In the genomic region with DNA sequence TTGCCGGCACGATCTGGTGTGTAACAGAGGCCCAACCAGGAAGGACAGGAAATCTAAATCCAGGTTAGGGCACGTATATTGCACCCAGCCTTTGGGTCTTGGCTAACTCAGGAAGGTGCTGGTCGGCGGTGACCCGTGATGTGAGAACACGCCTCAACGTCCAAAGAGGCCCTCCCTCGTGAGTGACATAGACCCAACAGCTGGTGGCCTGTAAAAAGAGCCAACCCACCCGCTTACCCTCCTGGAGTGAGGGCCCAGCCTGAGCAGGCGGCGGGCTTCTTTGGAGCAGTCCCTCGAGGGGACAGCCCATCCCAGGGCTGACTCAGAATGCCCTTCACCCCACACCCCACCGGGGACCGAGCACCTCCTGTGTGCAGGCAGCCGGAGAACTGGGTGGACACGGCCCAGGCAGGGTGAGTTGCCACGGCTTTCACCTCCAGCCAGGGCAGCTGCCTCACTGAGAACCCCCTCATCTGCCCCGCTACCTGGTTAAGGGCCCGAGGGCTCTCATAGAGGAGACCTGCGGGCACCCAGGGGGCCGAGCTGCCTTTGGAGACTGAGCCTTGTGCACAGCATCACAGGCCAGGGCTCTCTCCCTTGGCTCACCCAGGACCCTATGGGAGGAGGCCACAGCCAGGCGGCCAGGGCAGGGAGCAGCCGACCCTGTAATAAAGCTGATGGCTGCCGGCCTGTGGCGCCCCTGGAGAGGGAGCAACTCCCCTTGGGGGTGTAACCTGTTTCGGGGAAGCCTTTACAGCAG, we compare ENCODE assay signal across 21 cellular contexts. TPM values are rescaled to one million over a fixed set of nuclear protein-coding genes. Genes with fewer than 3 reads are reported as not detected.
DNase-seq lines count a peak whose midpoint lies in the region; ATAC-seq, FAIRE-seq and TF ChIP-seq lines count a peak whose summit lies in the region.
"Had no signal": no experiment of that assay in that cellular context is flagged by ENCODE, and none has a peak within 500 bp of the region (broad histone marks: within the 10 kb centered on the region; RNA-seq: fewer than 3 reads in every experiment).

No MANE protein-coding gene starts in this region.

- ATAC-seq in GM23338, result peak; percentile 69
- no peak for ATAC-seq in natural killer cell
- ATAC-seq: T-cell had no signal

- no peaks in the 10 kb centered on the region for H3K27me3 ChIP-seq in GM23338 (ENCODE audit: insufficient read depth)
- no peaks in the 10 kb centered on the region for H3K27me3 ChIP-seq in effector memory CD4-positive, alpha-beta T cell (replicated peaks; ENCODE audit: control insufficient read depth, insufficient read depth, low read length, poor library complexity, severe bottlenecking)
- H3K27me3 ChIP-seq: adrenal gland, heart right ventricle had no signal

- POLR2A ChIA-PET in RWPE1 (lab: Yijun Ruan, JAX; ENCODE audit: low non-redundant PET), result no interaction called here

- no peaks in the 10 kb centered on the region for H3K9me3 ChIP-seq in kidney (ENCODE audit: control insufficient read depth in 1 of 2, low read length in 2 of 2)
- no peaks in the 10 kb centered on the region for H3K9me3 ChIP-seq in effector memory CD4-positive, alpha-beta T cell (ENCODE audit: control insufficient read depth, low read length)
- H3K9me3 ChIP-seq: adrenal gland, heart right ventricle had no signal

- no peaks in the 10 kb centered on the region for H3K36me3 ChIP-seq in GM23338 (ENCODE audit: insufficient read depth)
- H3K36me3 ChIP-seq in kidney (ENCODE audit: control insufficient read depth in 1 of 2, insufficient read depth in 2 of 2, low read length in 2 of 2), result no peaks in the 10 kb centered on the region
- no peaks in the 10 kb centered on the region for H3K36me3 ChIP-seq in effector memory CD4-positive, alpha-beta T cell (ENCODE audit: control insufficient read depth, insufficient read depth, low read length)
- H3K36me3 ChIP-seq: adrenal gland, heart right ventricle had no signal

- H3K4me1 ChIP-seq in GM23338 (ENCODE audit: insufficient read depth), result no peaks in the 10 kb centered on the region; the same call in 1 of the 2 replicates
- H3K4me1 ChIP-seq in kidney (ENCODE audit: control insufficient read depth in 1 of 2, insufficient read depth in 1 of 2, low read depth in 1 of 2, low read length in 2 of 2), result peaks cover 10 to 22% of the 10 kb centered on the region in 2 donors
- H3K4me1 ChIP-seq in effector memory CD4-positive, alpha-beta T cell (ENCODE audit: control insufficient read depth, insufficient read depth, low read length, poor library complexity, severe bottlenecking), result peaks cover 1% of the 10 kb centered on the region

- H3K36me3 Mint-ChIP-seq in GM23338 (ENCODE audit: low read depth) (no peaks in the 10 kb centered on the region; the same call in 2 of the 3 replicates), natural killer cell (no peaks in the 10 kb centered on the region)

- no peak for TF ChIP-seq POLR2A in erythroblast (IDR thresholded peaks at IDR 0.05; ENCODE audit: low read length)

- H3K27ac ChIP-seq in GM23338 (ENCODE audit: low read depth), result no peak overlapping the region
- peak overlapping the region; percentile 9; the same call in 1 of the 2 replicates for H3K27ac ChIP-seq in RWPE1
- H3K27ac ChIP-seq in kidney (ENCODE audit: low read depth in 2 of 2, low read length in 2 of 2), result no peak overlapping the region
- no peak overlapping the region for H3K27ac ChIP-seq in effector memory CD4-positive, alpha-beta T cell (ENCODE audit: insufficient read depth, low read length, poor library complexity, severe bottlenecking)
- H3K27ac ChIP-seq: adrenal gland had no signal

- TF ChIP-seq CTCF in GM23338 (conservative IDR thresholded peaks at IDR 0.05; ENCODE audit: low read depth in 2 of 2) (no peak), RWPE1 (conservative IDR thresholded peaks at IDR 0.05; ENCODE audit: low read depth) (no peak), kidney (IDR thresholded peaks at IDR 0.05; ENCODE audit: borderline replicate concordance, extremely low read depth, insufficient read depth) (no peak), natural killer cell (IDR thresholded peaks at IDR 0.05) (no peak)

- no peaks in the 10 kb centered on the region for H3K9me3 Mint-ChIP-seq in GM23338
- no peaks in the 10 kb centered on the region for H3K9me3 Mint-ChIP-seq in natural killer cell
- H3K9me3 Mint-ChIP-seq: CD8-positive, alpha-beta memory T cell; central memory CD8-positive, alpha-beta T cell; immature natural killer cell; T-cell had no signal

- H3K9me2 ChIP-seq in GM23338 (ENCODE audit: insufficient read depth), result no peaks in the 10 kb centered on the region

- no peak for FAIRE-seq in kidney (lab: Jason Lieb, UNC)

- DNase-seq in GM23338 (ENCODE audit: low spot score) (no peak), RWPE1 (ENCODE audit: low spot score) (no peak), kidney (peak; percentile 65), posterior vena cava (ENCODE audit: low spot score) (peak; percentile 64), NCI-H1930 (lab: John Stamatoyannopoulos, UW) (no peak), erythroblast (lab: John Stamatoyannopoulos, UW) (no peak), natural killer cell (no peak)
- DNase-seq in effector memory CD4-positive, alpha-beta T cell, result no peak
- DNase-seq: activated CD8-positive, alpha-beta memory T cell treated with anti-CD3 and anti-CD28 coated beads, Interleukin-2, amount 50 U/mL, for 48 hours; activated gamma-delta T cell treated with Interleukin-2 at 50 U/mL for 16 hours; adrenal gland; heart right ventricle; immature natural killer cell; KBM-7; MV-4-11; NCI-H2029; NCI-H510A; stimulated activated CD4-positive, alpha-beta T cell treated with anti-CD3 and anti-CD28 coated beads, Interleukin-4, amount 100 ng/mL, for 4 hours; T-cell had no signal

- intact Hi-C loops in kidney (cut with DNase I) (no loop called here), posterior vena cava (cut with DNase I) (no loop called here), natural killer cell (cut with micrococcal nuclease) (no loop called here)

- H3K27me3 Mint-ChIP-seq in GM23338 (ENCODE audit: insufficient read depth, low read depth, poor library complexity) (peaks cover 2% of the 10 kb centered on the region), natural killer cell (ENCODE audit: low read depth in 2 of 2) (no peaks in the 10 kb centered on the region)
- H3K27me3 Mint-ChIP-seq: CD8-positive, alpha-beta memory T cell; central memory CD8-positive, alpha-beta T cell; T-cell had no signal

- H3K9ac ChIP-seq in kidney (ENCODE audit: low read length in 2 of 2), result no peak overlapping the region

- H3K4me2 ChIP-seq in GM23338, result no peak overlapping the region

- CTCF ChIA-PET in RWPE1 (lab: Yijun Ruan, JAX), result no interaction called here

- H3F3A ChIP-seq in GM23338 (replicated peaks; ENCODE audit: low read depth), result no peaks in the 10 kb centered on the region

- H3K4me1 Mint-ChIP-seq in GM23338 (peaks cover 38% of the 10 kb centered on the region), natural killer cell (peaks cover 50% of the 10 kb centered on the region in 2 donors)

- no peaks in the 10 kb centered on the region for H4K20me1 ChIP-seq in GM23338 (replicated peaks; ENCODE audit: insufficient read depth)

- H3K4me3 ChIP-seq in GM23338, result no peak overlapping the region
- no peak overlapping the region for H3K4me3 ChIP-seq in kidney (ENCODE audit: low read length in 2 of 2)
- H3K4me3 ChIP-seq in effector memory CD4-positive, alpha-beta T cell (ENCODE audit: insufficient read depth, low read depth, low read length, poor library complexity, severe bottlenecking), result no peak overlapping the region
- H3K4me3 ChIP-seq: adrenal gland, heart right ventricle had no signal

- H2AFZ ChIP-seq in GM23338, result no peak overlapping the region

- H3K27ac Mint-ChIP-seq in GM23338, result 0 out of 2 replicates have a peak overlapping the region, but pooled peaks have one; percentile 12
- peak overlapping the region in 1 of 2 donors; percentile 3 for H3K27ac Mint-ChIP-seq in natural killer cell
- H3K27ac Mint-ChIP-seq: T-cell had no signal

- H3K79me2 ChIP-seq in GM23338 (replicated peaks; ENCODE audit: insufficient read depth), result peaks cover 4% of the 10 kb centered on the region; the same call in 1 of the 2 replicates

- H3K4me3 Mint-ChIP-seq in GM23338 (no peak overlapping the region), natural killer cell (no peak overlapping the region)
- H3K4me3 Mint-ChIP-seq: CD8-positive, alpha-beta memory T cell; central memory CD8-positive, alpha-beta T cell; immature natural killer cell; T-cell had no signal

TF ChIP-seq in GM23338, 12 proteins besides CTCF, POLR2A, EP300 and RAD21 (continues in another document):
- no peak for TF ChIP-seq ZNF331 (CRISPR knock-in tag; IDR thresholded peaks at IDR 0.05; ENCODE audit: low read depth)
- no peak for TF ChIP-seq CREB1 (CRISPR knock-in tag; IDR thresholded peaks at IDR 0.05; ENCODE audit: low read depth)

RNA-seq across cellular contexts. Expression of gene ZNF710, which starts 41.8 kb away (rescaled TPM):
- 16.7 and 18.2 TPM in 2 replicates for total RNA-seq in GM23338 (2014; rRNA removed; shearing (Covaris generic))
- polyA plus RNA-seq in GM23338 (2016; fragmentation: Nextera tagmentation; extraction: Ambion mirVana) (15.9 and 16.0 TPM in 2 replicates), kidney (ENCODE audit: insufficient read depth, low read depth, low replicate concordance) (11.0 TPM)
- total RNA-seq in kidney (17.0 TPM), posterior vena cava (10 to 100 TPM; 11.6 to 13.3 TPM), natural killer cell (10 to 100 TPM; 26.5 to 43.1 (median 26.6) TPM)

RNA-seq across cellular contexts. Expression of gene IDH2, which starts 59.3 kb away (rescaled TPM):
- 63.6 and 64.0 TPM in 2 replicates for total RNA-seq in GM23338 (2014; rRNA removed; shearing (Covaris generic))
- 54.9 and 58.1 TPM in 2 replicates for polyA plus RNA-seq in GM23338 (2016; fragmentation: Nextera tagmentation; extraction: Ambion mirVana)
- total RNA-seq in kidney, result 87.0 TPM
- 545 TPM for polyA plus RNA-seq in kidney (ENCODE audit: insufficient read depth, low read depth, low replicate concordance)
- 100 to 1,000 TPM in 1 of 2 donors, 10 to 100 TPM in 1; 68.7 to 103 TPM for total RNA-seq in posterior vena cava
- 10 to 100 TPM; 72.3 to 91.5 (median 81.0) TPM for total RNA-seq in natural killer cell

Comparison
In these comparisons a context has a peak if more than half of its experiments do, and no peak if none do; other contexts are left out.
1. DNase-seq: peak in kidney (single experiment) and posterior vena cava (single experiment); none in GM23338 (single experiment), RWPE1 (single experiment), NCI-H1930 (0 of 2), effector memory CD4-positive, alpha-beta T cell (0 of 3), erythroblast (0 of 2) and natural killer cell (single experiment).